Comparison of ENCODE assay signal across 21 cellular contexts in the genomic region with DNA sequence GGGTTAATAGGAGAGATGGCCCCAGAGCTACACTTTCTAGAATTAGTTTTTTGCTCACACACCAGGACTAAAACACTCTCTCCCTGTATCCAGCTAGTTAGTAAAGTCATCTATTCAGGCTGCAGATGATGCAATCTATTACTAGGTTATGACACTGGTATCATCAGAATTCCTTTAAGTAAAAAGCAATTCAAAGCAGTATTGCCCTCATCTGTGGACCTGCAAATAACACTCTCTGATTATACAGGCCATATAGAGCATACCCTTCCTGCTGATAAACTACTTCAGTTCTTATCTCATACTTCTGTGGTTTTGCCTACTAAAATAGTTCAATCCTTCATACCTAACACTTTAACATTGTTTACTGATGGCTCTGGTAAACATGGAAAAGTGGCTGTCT.
"Had no signal": no experiment of that assay in that cellular context is flagged by ENCODE, and none has a peak within 500 bp of the region (broad histone marks: within the 10 kb centered on the region; RNA-seq: fewer than 3 reads in every experiment).

No MANE protein-coding gene starts in this region.

- H3K4me3 ChIP-seq: gastrocnemius medialis, ovary, prostate gland, upper lobe of right lung had no signal

- H3K27me3 ChIP-seq: gastrocnemius medialis, neutrophil, ovary, upper lobe of right lung had no signal

- H3K9me3 ChIP-seq: gastrocnemius medialis, neutrophil, ovary, prostate gland, upper lobe of right lung had no signal

- ATAC-seq: activated CD8-positive, alpha-beta memory T cell treated with anti-CD3 and anti-CD28 coated beads, Interleukin-2, amount 10 ng/mL, durations not matched to agents 7 days and 5 days; activated CD8-positive, alpha-beta T cell treated with anti-CD3 and anti-CD28 coated beads for 36 hours; activated naive CD8-positive, alpha-beta T cell treated with anti-CD3 and anti-CD28 coated beads, Interleukin-2, amount 50 U/mL, for 24 hours; gastrocnemius medialis; left cardiac atrium; stimulated activated naive CD8-positive, alpha-beta T cell treated with anti-CD3 and anti-CD28 coated beads, Interleukin-15, Interleukin-2, amounts not matched to agents 100 U/mL and 50 U/mL, for 24 hours; upper lobe of right lung had no signal

- H3K36me3 ChIP-seq: gastrocnemius medialis, neutrophil, ovary, prostate gland, upper lobe of right lung had no signal

- H3K27ac ChIP-seq: gastrocnemius medialis, neutrophil, ovary, prostate gland, upper lobe of right lung, VCaP had no signal

- DNase-seq: activated CD4-positive, alpha-beta T cell treated with anti-CD3 and anti-CD28 coated beads, Interleukin-2, amount 10 ng/mL, durations not matched to agents 7 days and 5 days; activated CD4-positive, CD25-positive, alpha-beta regulatory T cell treated with anti-CD3 and anti-CD28 coated beads, Interleukin-2, amount 50 U/mL, for 72 hours; activated CD8-positive, alpha-beta memory T cell treated with anti-CD3 and anti-CD28 coated beads, Interleukin-2, amount 10 ng/mL, durations not matched to agents 7 days and 5 days; activated CD8-positive, alpha-beta T cell treated with anti-CD3 and anti-CD28 coated beads for 36 hours; activated gamma-delta T cell; activated naive CD4-positive, alpha-beta T cell treated with anti-CD3 and anti-CD28 coated beads, Interleukin-2, amount 50 U/mL, for 16 hours; activated naive CD8-positive, alpha-beta T cell treated with anti-CD3 and anti-CD28 coated beads, Interleukin-2, amount 50 U/mL, for 24 hours; activated T-cell treated with anti-CD3 and anti-CD28 coated beads for 4 hours; aorta; gastrocnemius medialis; islet precursor cell; left cardiac atrium; ovary; stimulated activated CD4-positive, alpha-beta T cell treated with anti-CD3 and anti-CD28 coated beads, Interleukin-12 subunit alpha, Interleukin-12 subunit beta, amount 100 ng/mL, for 4 hours; stimulated activated CD4-positive, alpha-beta T cell treated with anti-CD3 and anti-CD28 coated beads, Interleukin-4, amount 100 ng/mL, for 4 hours; stimulated activated naive CD8-positive, alpha-beta T cell treated with anti-CD3 and anti-CD28 coated beads, Interleukin-15, Interleukin-2, amounts not matched to agents 100 U/mL and 50 U/mL, for 24 hours; T-helper 9 cell; upper lobe of right lung had no signal

- H3K4me1 ChIP-seq: gastrocnemius medialis, prostate gland, upper lobe of right lung had no signal
